ENCODE assay signal across 8 cellular contexts in the genomic region with DNA sequence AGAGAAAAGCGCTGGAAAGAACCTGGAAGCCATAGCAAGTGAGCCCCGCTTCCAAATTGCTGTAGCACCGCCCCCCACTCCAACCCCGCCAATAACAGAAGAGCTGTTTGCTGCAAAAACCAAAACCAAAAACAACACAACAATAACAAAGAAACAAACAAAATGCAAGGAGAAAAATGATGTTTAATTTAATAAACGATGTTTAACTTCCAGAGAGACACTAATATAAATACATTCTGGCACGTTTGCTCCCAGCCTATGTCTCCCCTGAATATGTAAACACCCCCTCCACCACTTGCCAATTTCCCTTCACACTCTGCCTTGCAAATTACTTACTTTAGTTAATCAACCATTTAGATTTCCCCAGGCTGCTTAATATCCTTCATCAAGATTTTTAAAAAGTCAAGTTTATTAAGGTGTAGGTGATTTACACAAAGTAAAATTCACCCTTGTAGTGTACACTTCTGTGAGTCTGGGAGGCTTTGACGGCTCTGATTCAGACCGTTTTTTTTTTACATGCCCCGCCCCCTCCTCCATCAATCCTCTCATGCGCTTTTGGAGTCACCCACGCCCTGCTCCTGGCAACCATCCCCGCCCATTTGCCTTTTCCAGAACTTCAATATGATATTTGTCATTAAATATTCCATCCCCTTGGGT. TPM values are rescaled to one million over a fixed set of nuclear protein-coding genes. Genes with fewer than 3 reads are reported as not detected.
DNase-seq lines count a peak whose midpoint lies in the region; ATAC-seq, FAIRE-seq and TF ChIP-seq lines count a peak whose summit lies in the region.

No MANE protein-coding gene starts in this region.

- SMC1A ChIA-PET in GM12878 (lab: Charles Lee; ENCODE audit: uncharacterized antibody, unreplicated experiment) = interaction anchor here (0.6 to 3.8 kb wide), 10 partner anchors 12 to 191 kb away, joined by 3 to 39 read pairs (median 4); no protein-coding TSS in a partner anchor

- RAD21 ChIA-PET in GM12878 (lab: Charles Lee; ENCODE audit: unreplicated experiment) = interaction anchor here (0.8 to 1.3 kb wide), 3 partner anchors 49 to 190 kb away, joined by 3 read pairs; a partner anchor contains a TSS

- ATAC-seq in GM12878 (peak; percentile 56), right cardiac atrium (peak; percentile 58 to 80), GM21619 (IDR thresholded peaks at IDR 0.05; ENCODE audit: unreplicated experiment) (no peak), HG02571 (IDR thresholded peaks at IDR 0.05; ENCODE audit: unreplicated experiment) (no peak)

- H3K79me2 ChIP-seq in GM12878 (ENCODE audit: control insufficient read depth, insufficient read depth, low read length) = no peaks in the 10 kb centered on the region

- CTCF ChIA-PET in GM12878 (lab: Yijun Ruan, JAX) = interaction anchor here (0.6 to 4.3 kb wide), 12 partner anchors 9 to 190 kb away, joined by 3 to 63 read pairs (median 6); a partner anchor contains a TSS

- H3K27me3 ChIP-seq in BE2C (no peaks in the 10 kb centered on the region), GM12878 (replicated peaks in 1 of 2; ENCODE audit: control insufficient read depth in 2 of 2, insufficient read depth in 2 of 2, low read length in 1 of 2) (peaks cover 0 to 4% of the 10 kb centered on the region in 2 experiments; a peak in 1 of 4 replicates), right cardiac atrium (ENCODE audit: control insufficient read depth, insufficient read depth) (no peaks in the 10 kb centered on the region), prostate gland (replicated peaks; ENCODE audit: insufficient read depth) (no peaks in the 10 kb centered on the region)

- TF ChIP-seq POLR2A in GM12878 (IDR thresholded peaks at IDR 0.05; ENCODE audit: low read depth, low read length) (no peak), prostate gland (IDR thresholded peaks at IDR 0.05) (no peak)

- H3K4me2 ChIP-seq in GM12878 (ENCODE audit: control insufficient read depth, insufficient read depth) = peak overlapping the region; percentile 98

- H3K4me1 ChIP-seq in BE2C (no peaks in the 10 kb centered on the region), GM12878 (ENCODE audit: control insufficient read depth, insufficient read depth, low read length) (peaks cover 10% of the 10 kb centered on the region; the same call in 1 of the 2 replicates), right cardiac atrium (ENCODE audit: control insufficient read depth, insufficient read depth, low read length) (no peaks in the 10 kb centered on the region), prostate gland (replicated peaks) (no peaks in the 10 kb centered on the region)

- H3K4me3 ChIP-seq in BE2C (ENCODE audit: low read depth, low read length) = peak overlapping the region; percentile 76
- peak overlapping the region; percentile 99 for H3K4me3 ChIP-seq in GM12878
- H3K4me3 ChIP-seq in right cardiac atrium (ENCODE audit: low read length) = peak overlapping the region; percentile 55
- H3K4me3 ChIP-seq in prostate gland = peak overlapping the region; percentile 26 to 33

- peak overlapping the region; percentile 86 for H2AFZ ChIP-seq in GM12878 (ENCODE audit: control insufficient read depth, low read depth, low read length)

- in situ Hi-C loops in GM12878 (cut with MboI) = no loop called here

- TF ChIP-seq EP300 in GM12878 (IDR thresholded peaks at IDR 0.05; ENCODE audit: borderline replicate concordance in 1 of 2, control insufficient read depth in 1 of 2, low read depth in 2 of 2, low read length in 2 of 2) = no peak

- no peak for TF ChIP-seq RAD21 in GM12878 (IDR thresholded peaks at IDR 0.05; ENCODE audit: insufficient read depth, low read depth, low read length)

- H3K36me3 ChIP-seq in BE2C (no peaks in the 10 kb centered on the region), GM12878 (ENCODE audit: control insufficient read depth in 2 of 2, insufficient read depth in 2 of 2, low read length in 1 of 2) (no peaks in the 10 kb centered on the region; a peak in 1 of 4 replicates), prostate gland (no peaks in the 10 kb centered on the region)

- DNase-seq in BE2C (no peak), HCEC 1CT (peak; percentile 43), OCI-M2 (lab: John Stamatoyannopoulos, UW; ENCODE audit: unreplicated experiment) (peak; percentile 11), GM12878 (ENCODE audit: low read depth, low spot score) (no peak), right cardiac atrium (peak; percentile 67 to 84 (median 79)), prostate gland (ENCODE audit: low spot score) (no peak)

- 4% methylated on average over 12 of the region's 12 CpGs for WGBS in GM12878 (ENCODE audit: insufficient coverage, insufficient replicate concordance, low lambda C conversion rate, missing lambda C conversion rate)
- WGBS in right cardiac atrium = under 1% methylated on average over 12 of the region's 12 CpGs
- WGBS in prostate gland = under 1% methylated on average over 12 of the region's 12 CpGs

- H3K27ac ChIP-seq in GM12878 (ENCODE audit: control insufficient read depth, insufficient read depth) (no peak overlapping the region), right cardiac atrium (ENCODE audit: low read length) (peak overlapping the region; percentile 89), prostate gland (peak overlapping the region; percentile 56 to 62)

- intact Hi-C loops in GM12878 (cut with micrococcal nuclease; ENCODE audit: unreplicated experiment) (loop anchor here (10.0 kb wide), 1 partner anchor 355 kb away; no protein-coding TSS in a partner anchor), right cardiac atrium (cut with DNase I) (loop anchor here in 1 of 4 donors (5.0 kb wide), 1 partner anchor 93 kb away; no protein-coding TSS in a partner anchor), prostate gland (cut with DNase I) (loop anchor here (5.0 to 10.0 kb wide), 2 partner anchors 48 to 195 kb away; a partner anchor contains a TSS)

- BruUV-seq in GM12878 (replicated peaks; lab: Mats Ljungman, UMichigan) = no TSS peak

- no peak for FAIRE-seq in GM12878 (lab: Jason Lieb, UNC)

- no peaks in the 10 kb centered on the region for H3K9me3 ChIP-seq in BE2C
- no peaks in the 10 kb centered on the region for H3K9me3 ChIP-seq in GM12878 (replicated peaks; ENCODE audit: control insufficient read depth, insufficient read depth, low read length)
- no peaks in the 10 kb centered on the region for H3K9me3 ChIP-seq in right cardiac atrium (ENCODE audit: control insufficient read depth, low read length)
- H3K9me3 ChIP-seq in prostate gland = no peaks in the 10 kb centered on the region

- POLR2A ChIA-PET in GM12878 (lab: Charles Lee) = interaction anchor here (0.5 to 1.3 kb wide), 2 partner anchors 49 to 144 kb away, joined by 6 to 8 read pairs; a partner anchor contains a TSS

- TF ChIP-seq CTCF in BE2C (IDR thresholded peaks at IDR 0.05; ENCODE audit: low read depth, low read length) = no peak
- TF ChIP-seq CTCF in GM12878 (IDR thresholded peaks at IDR 0.05 in 2 of 3, conservative IDR thresholded peaks at IDR 0.05 in 1 of 3; ENCODE audit: control insufficient read depth in 2 of 3, extremely low read depth in 1 of 3, insufficient read depth in 1 of 3, low read depth in 3 of 3, low read length in 3 of 3) = 0 out of 6 replicates have a peak, but pooled peaks of 1 of the 3 experiments have one; percentile 0
- TF ChIP-seq CTCF in prostate gland (IDR thresholded peaks at IDR 0.05) = no peak

- H3K9ac ChIP-seq in GM12878 (ENCODE audit: control insufficient read depth, insufficient read depth, low read length) = peak overlapping the region; percentile 19; the same call in 1 of the 2 replicates

- no peaks in the 10 kb centered on the region for H4K20me1 ChIP-seq in GM12878 (ENCODE audit: control insufficient read depth, insufficient read depth)

RNA-seq across cellular contexts. Expression of a gene that starts 0.5 kb away (rescaled TPM):
- polyA plus RNA-seq in BE2C (2012; ENCODE audit: insufficient read depth, insufficient read length, low read depth) = 69.4 TPM
- total RNA-seq in GM12878 (2013; cell fraction: nucleolus; rRNA removed) = 7.1 and 11.9 TPM in 2 replicates
- total RNA-seq in GM12878 (2014; rRNA removed) (109 and 134 TPM in 2 replicates), GM12878 (2014; rRNA removed; fragmentation: Illumina TruSeq; extraction: Trizol) (46.9 and 54.2 TPM in 2 replicates), GM12878 (2021) (59.5 and 66.9 TPM in 2 replicates), right cardiac atrium (10 to 100 TPM; 63.3 to 88.4 (median 65.5) TPM), prostate gland (100 to 1,000 TPM in 1 of 2 donors, 10 to 100 TPM in 1; 23.3 to 118 TPM)
- 39.6 TPM for polyA plus RNA-seq in GM12878 (2011; ENCODE audit: low read depth)
- polyA plus RNA-seq in GM12878 (2011; rRNA removed) (21.0 and 41.9 TPM in 2 replicates), GM12878 (2014; fragmentation: Illumina TruSeq; extraction: Trizol) (8.9 and 31.9 TPM in 2 replicates), GM12878 (2014; fragmentation: Nextera tagmentation; extraction: Ambion mirVana) (10 to 100 TPM; 26.6 to 61.2 TPM), GM12878 (2014; rRNA removed) (121 and 126 TPM in 2 replicates), GM12878 (2016; fragmentation: Nextera tagmentation; extraction: Ambion mirVana) (10 to 100 TPM; 80.4 to 81.8 TPM), right cardiac atrium (104 TPM)
- polyA plus RNA-seq in GM12878 (2011; cell fraction: cytosol; rRNA removed) = 113 and 133 TPM in 2 replicates
- polyA plus RNA-seq in GM12878 (2011; cell fraction: nucleus; rRNA removed) = 49.5 and 53.8 TPM in 2 replicates
- 99.3 and 161 TPM in 2 replicates for polyA plus RNA-seq in GM12878 (2012)
- polyA minus RNA-seq in GM12878 (2011; rRNA and poly(A)+ RNA removed) = 15.3 and 34.3 TPM in 2 replicates
- 10.2 and 11.0 TPM in 2 replicates for polyA minus RNA-seq in GM12878 (2011; cell fraction: cytosol; rRNA and poly(A)+ RNA removed)
- 10.2 and 18.1 TPM in 2 replicates for polyA minus RNA-seq in GM12878 (2011; cell fraction: nucleus; rRNA and poly(A)+ RNA removed)

RNA-seq across cellular contexts. Expression of a gene that starts 19.4 kb away (rescaled TPM):
- 9.5 TPM for polyA plus RNA-seq in BE2C (2012; ENCODE audit: insufficient read depth, insufficient read length, low read depth)
- 0.73 and 0.90 TPM in 2 replicates for total RNA-seq in GM12878 (2013; cell fraction: nucleolus; rRNA removed)
- total RNA-seq in GM12878 (2014; rRNA removed) (1.6 TPM in 2 replicates), GM12878 (2014; rRNA removed; fragmentation: Illumina TruSeq; extraction: Trizol) (0.97 and 1.4 TPM in 2 replicates), GM12878 (2021) (2.0 and 2.9 TPM in 2 replicates), right cardiac atrium (100 to 1,000 TPM in 2 of 4 donors, 10 to 100 TPM in 2; 70.0 to 289 (median 127) TPM), prostate gland (100 to 1,000 TPM in 1 of 2 donors, 10 to 100 TPM in 1; 88.4 to 529 TPM)
- 0.09 TPM for polyA plus RNA-seq in GM12878 (2011; ENCODE audit: low read depth)
- polyA plus RNA-seq in GM12878 (2011; rRNA removed) (31.3 and 45.5 TPM in 2 replicates), GM12878 (2014; fragmentation: Illumina TruSeq; extraction: Trizol) (1.1 and 1.5 TPM in 2 replicates), GM12878 (2014; fragmentation: Nextera tagmentation; extraction: Ambion mirVana) (1 to 10 TPM; 3.7 to 4.7 TPM), GM12878 (2014; rRNA removed) (1.3 TPM in 2 replicates), GM12878 (2016; fragmentation: Nextera tagmentation; extraction: Ambion mirVana) (1 to 10 TPM; 3.8 to 5.2 TPM), right cardiac atrium (298 TPM)
- 130 and 135 TPM in 2 replicates for polyA plus RNA-seq in GM12878 (2011; cell fraction: cytosol; rRNA removed)
- 37.2 and 43.7 TPM in 2 replicates for polyA plus RNA-seq in GM12878 (2011; cell fraction: nucleus; rRNA removed)
- polyA plus RNA-seq in GM12878 (2012) = 1.1 and 1.4 TPM in 2 replicates
- 19.4 and 36.6 TPM in 2 replicates for polyA minus RNA-seq in GM12878 (2011; rRNA and poly(A)+ RNA removed)
- 4.9 and 6.5 TPM in 2 replicates for polyA minus RNA-seq in GM12878 (2011; cell fraction: cytosol; rRNA and poly(A)+ RNA removed)
- 4.4 and 5.1 TPM in 2 replicates for polyA minus RNA-seq in GM12878 (2011; cell fraction: nucleus; rRNA and poly(A)+ RNA removed)

RNA-seq across cellular contexts. Expression of a gene that starts 44.2 kb away (rescaled TPM):
- polyA plus RNA-seq in BE2C (2012; ENCODE audit: insufficient read depth, insufficient read length, low read depth) = not detected
- 0.17 and 0.20 TPM in 2 replicates for total RNA-seq in GM12878 (2013; cell fraction: nucleolus; rRNA removed)
- total RNA-seq in GM12878 (2014; rRNA removed) (0.06 and 0.22 TPM in 2 replicates), GM12878 (2014; rRNA removed; fragmentation: Illumina TruSeq; extraction: Trizol) (0.13 and 0.28 TPM in 2 replicates), GM12878 (2021) (0.13 TPM in 1 of 2 replicates, not detected in the other), right cardiac atrium (under 1 TPM; 0.41 to 0.74 (median 0.48) TPM), prostate gland (1 to 10 TPM in 1 of 2 donors, under 1 TPM in 1; 0.32 to 9.5 TPM)
- not detected for polyA plus RNA-seq in GM12878 (2011; ENCODE audit: low read depth)
- polyA plus RNA-seq in GM12878 (2011; rRNA removed) (0.10 and 0.13 TPM in 2 replicates), GM12878 (2014; fragmentation: Illumina TruSeq; extraction: Trizol) (0.01 TPM in 1 of 2 replicates, not detected in the other), GM12878 (2014; fragmentation: Nextera tagmentation; extraction: Ambion mirVana) (under 1 TPM in 1 of 2 experiments, not detected in 1; 0.02 TPM), GM12878 (2014; rRNA removed) (not detected in 2 replicates), GM12878 (2016; fragmentation: Nextera tagmentation; extraction: Ambion mirVana) (not detected), right cardiac atrium (0.27 TPM)
- polyA plus RNA-seq in GM12878 (2011; cell fraction: cytosol; rRNA removed) = 0.07 and 0.17 TPM in 2 replicates
- not detected in 2 replicates for polyA plus RNA-seq in GM12878 (2011; cell fraction: nucleus; rRNA removed)
- polyA plus RNA-seq in GM12878 (2012) = 0.08 and 0.20 TPM in 2 replicates
- polyA minus RNA-seq in GM12878 (2011; rRNA and poly(A)+ RNA removed) = 0.07 and 0.62 TPM in 2 replicates
- polyA minus RNA-seq in GM12878 (2011; cell fraction: cytosol; rRNA and poly(A)+ RNA removed) = not detected in 2 replicates
- polyA minus RNA-seq in GM12878 (2011; cell fraction: nucleus; rRNA and poly(A)+ RNA removed) = 0.24 and 0.96 TPM in 2 replicates

RNA-seq across cellular contexts. Expression of a gene that starts 48.8 kb away (rescaled TPM):
- 23.1 TPM for polyA plus RNA-seq in BE2C (2012; ENCODE audit: insufficient read depth, insufficient read length, low read depth)
- 3.7 and 8.2 TPM in 2 replicates for total RNA-seq in GM12878 (2013; cell fraction: nucleolus; rRNA removed)
- total RNA-seq in GM12878 (2014; rRNA removed) (22.0 and 29.9 TPM in 2 replicates), GM12878 (2014; rRNA removed; fragmentation: Illumina TruSeq; extraction: Trizol) (22.5 and 28.1 TPM in 2 replicates), GM12878 (2021) (34.7 TPM in 2 replicates), right cardiac atrium (10 to 100 TPM; 12.7 to 23.1 (median 15.1) TPM), prostate gland (100 to 1,000 TPM in 1 of 2 donors, 10 to 100 TPM in 1; 11.1 to 138 TPM)
- polyA plus RNA-seq in GM12878 (2011; ENCODE audit: low read depth) = 42.2 TPM
- polyA plus RNA-seq in GM12878 (2011; rRNA removed) (17.5 and 22.1 TPM in 2 replicates), GM12878 (2014; fragmentation: Illumina TruSeq; extraction: Trizol) (10.1 and 17.4 TPM in 2 replicates), GM12878 (2014; fragmentation: Nextera tagmentation; extraction: Ambion mirVana) (10 to 100 TPM; 27.3 to 28.2 TPM), GM12878 (2014; rRNA removed) (28.0 and 33.0 TPM in 2 replicates), GM12878 (2016; fragmentation: Nextera tagmentation; extraction: Ambion mirVana) (10 to 100 TPM; 34.3 to 38.8 TPM), right cardiac atrium (37.9 TPM)
- polyA plus RNA-seq in GM12878 (2011; cell fraction: cytosol; rRNA removed) = 33.2 and 37.0 TPM in 2 replicates
- 21.6 and 22.1 TPM in 2 replicates for polyA plus RNA-seq in GM12878 (2011; cell fraction: nucleus; rRNA removed)
- 15.9 and 21.6 TPM in 2 replicates for polyA plus RNA-seq in GM12878 (2012)
- 5.0 and 7.4 TPM in 2 replicates for polyA minus RNA-seq in GM12878 (2011; rRNA and poly(A)+ RNA removed)
- polyA minus RNA-seq in GM12878 (2011; cell fraction: cytosol; rRNA and poly(A)+ RNA removed) = 3.3 and 4.0 TPM in 2 replicates
- 3.7 and 5.1 TPM in 2 replicates for polyA minus RNA-seq in GM12878 (2011; cell fraction: nucleus; rRNA and poly(A)+ RNA removed)

RNA-seq across cellular contexts. Expression of a gene that starts 48.9 kb away (rescaled TPM):
- 209 TPM for polyA plus RNA-seq in BE2C (2012; ENCODE audit: insufficient read depth, insufficient read length, low read depth)
- total RNA-seq in GM12878 (2013; cell fraction: nucleolus; rRNA removed) = 121 and 123 TPM in 2 replicates
- total RNA-seq in GM12878 (2014; rRNA removed) = 143 and 161 TPM in 2 replicates
- 159 and 183 TPM in 2 replicates for total RNA-seq in GM12878 (2014; rRNA removed; fragmentation: Illumina TruSeq; extraction: Trizol)
- 179 and 186 TPM in 2 replicates for total RNA-seq in GM12878 (2021)
- polyA plus RNA-seq in GM12878 (2011; ENCODE audit: low read depth) = 168 TPM
- polyA plus RNA-seq in GM12878 (2011; rRNA removed) = 216 and 229 TPM in 2 replicates
- polyA plus RNA-seq in GM12878 (2011; cell fraction: cytosol; rRNA removed) = 180 and 182 TPM in 2 replicates
- polyA plus RNA-seq in GM12878 (2011; cell fraction: nucleus; rRNA removed) = 183 and 191 TPM in 2 replicates
- 136 and 143 TPM in 2 replicates for polyA plus RNA-seq in GM12878 (2012)
- 266 and 322 TPM in 2 replicates for polyA plus RNA-seq in GM12878 (2014; fragmentation: Illumina TruSeq; extraction: Trizol)
- 100 to 1,000 TPM; 137 to 176 TPM for polyA plus RNA-seq in GM12878 (2014; fragmentation: Nextera tagmentation; extraction: Ambion mirVana)
- 142 and 153 TPM in 2 replicates for polyA plus RNA-seq in GM12878 (2014; rRNA removed)
- polyA plus RNA-seq in GM12878 (2016; fragmentation: Nextera tagmentation; extraction: Ambion mirVana) = 100 to 1,000 TPM; 208 to 216 TPM
- 137 and 152 TPM in 2 replicates for polyA minus RNA-seq in GM12878 (2011; rRNA and poly(A)+ RNA removed)
- 43.4 and 65.5 TPM in 2 replicates for polyA minus RNA-seq in GM12878 (2011; cell fraction: cytosol; rRNA and poly(A)+ RNA removed)
- polyA minus RNA-seq in GM12878 (2011; cell fraction: nucleus; rRNA and poly(A)+ RNA removed) = 49.4 and 61.3 TPM in 2 replicates
- 100 to 1,000 TPM; 227 to 268 (median 261) TPM for total RNA-seq in right cardiac atrium
- 138 TPM for polyA plus RNA-seq in right cardiac atrium
- total RNA-seq in prostate gland = 100 to 1,000 TPM; 136 to 393 TPM

Comparison
In these comparisons a context has a peak if more than half of its experiments do, and no peak if none do; other contexts are left out.
1. DNase-seq: peak in HCEC 1CT (single experiment), OCI-M2 (single experiment) and right cardiac atrium (3 of 3); none in BE2C (single experiment), GM12878 (single experiment) and prostate gland (single experiment).
2. H3K4me3 ChIP-seq: peak in every context shown above with its lines; median percentile 99 in GM12878; 76 in BE2C; 55 in right cardiac atrium; 30 in prostate gland.
3. ATAC-seq: peak in GM12878 (single experiment) and right cardiac atrium (2 of 2); none in GM21619 (single experiment) and HG02571 (single experiment).
4. RNA of a gene that starts 19.4 kb away (total RNA-seq): 88.4 to 529 TPM in prostate gland and 70.0 to 289 TPM in right cardiac atrium; 0.73 to 2.9 TPM in GM12878; every median in the first group is over 10 times any median in the second.